In genomic region chr16:56781565-56781964, GRCh38 we compare ENCODE assay signal across 1 cellular context.
TF ChIP-seq lines count a peak whose summit lies in the region.

No MANE protein-coding gene starts in this region.

TF ChIP-seq in GM23338, 12 proteins besides CTCF, POLR2A, EP300 and RAD21 (continued from another document):
- TF ChIP-seq ZNF462 (CRISPR knock-in tag; IDR thresholded peaks at IDR 0.05) (no peak), EZH2phosphoT487 (IDR thresholded peaks at IDR 0.05; ENCODE audit: unreplicated experiment) (no peak), CREB1 (CRISPR knock-in tag; IDR thresholded peaks at IDR 0.05; ENCODE audit: low read depth) (no peak), NANOG (IDR thresholded peaks at IDR 0.05; ENCODE audit: borderline replicate concordance) (no peak), EZH2 (IDR thresholded peaks at IDR 0.05; ENCODE audit: low read depth, unreplicated experiment) (no peak), ZNF114 (CRISPR knock-in tag; IDR thresholded peaks at IDR 0.05) (no peak), JUNB (IDR thresholded peaks at IDR 0.05; ENCODE audit: unreplicated experiment) (no peak)
- TF ChIP-seq, protein P1, sequence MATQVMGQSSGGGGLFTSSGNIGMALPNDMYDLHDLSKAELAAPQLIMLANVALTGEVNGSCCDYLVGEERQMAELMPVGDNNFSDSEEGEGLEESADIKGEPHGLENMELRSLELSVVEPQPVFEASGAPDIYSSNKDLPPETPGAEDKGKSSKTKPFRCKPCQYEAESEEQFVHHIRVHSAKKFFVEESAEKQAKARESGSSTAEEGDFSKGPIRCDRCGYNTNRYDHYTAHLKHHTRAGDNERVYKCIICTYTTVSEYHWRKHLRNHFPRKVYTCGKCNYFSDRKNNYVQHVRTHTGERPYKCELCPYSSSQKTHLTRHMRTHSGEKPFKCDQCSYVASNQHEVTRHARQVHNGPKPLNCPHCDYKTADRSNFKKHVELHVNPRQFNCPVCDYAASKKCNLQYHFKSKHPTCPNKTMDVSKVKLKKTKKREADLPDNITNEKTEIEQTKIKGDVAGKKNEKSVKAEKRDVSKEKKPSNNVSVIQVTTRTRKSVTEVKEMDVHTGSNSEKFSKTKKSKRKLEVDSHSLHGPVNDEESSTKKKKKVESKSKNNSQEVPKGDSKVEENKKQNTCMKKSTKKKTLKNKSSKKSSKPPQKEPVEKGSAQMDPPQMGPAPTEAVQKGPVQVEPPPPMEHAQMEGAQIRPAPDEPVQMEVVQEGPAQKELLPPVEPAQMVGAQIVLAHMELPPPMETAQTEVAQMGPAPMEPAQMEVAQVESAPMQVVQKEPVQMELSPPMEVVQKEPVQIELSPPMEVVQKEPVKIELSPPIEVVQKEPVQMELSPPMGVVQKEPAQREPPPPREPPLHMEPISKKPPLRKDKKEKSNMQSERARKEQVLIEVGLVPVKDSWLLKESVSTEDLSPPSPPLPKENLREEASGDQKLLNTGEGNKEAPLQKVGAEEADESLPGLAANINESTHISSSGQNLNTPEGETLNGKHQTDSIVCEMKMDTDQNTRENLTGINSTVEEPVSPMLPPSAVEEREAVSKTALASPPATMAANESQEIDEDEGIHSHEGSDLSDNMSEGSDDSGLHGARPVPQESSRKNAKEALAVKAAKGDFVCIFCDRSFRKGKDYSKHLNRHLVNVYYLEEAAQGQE (IDR thresholded peaks at IDR 0.05; ENCODE audit: unreplicated experiment): no peak
- TF ChIP-seq, protein P2, sequence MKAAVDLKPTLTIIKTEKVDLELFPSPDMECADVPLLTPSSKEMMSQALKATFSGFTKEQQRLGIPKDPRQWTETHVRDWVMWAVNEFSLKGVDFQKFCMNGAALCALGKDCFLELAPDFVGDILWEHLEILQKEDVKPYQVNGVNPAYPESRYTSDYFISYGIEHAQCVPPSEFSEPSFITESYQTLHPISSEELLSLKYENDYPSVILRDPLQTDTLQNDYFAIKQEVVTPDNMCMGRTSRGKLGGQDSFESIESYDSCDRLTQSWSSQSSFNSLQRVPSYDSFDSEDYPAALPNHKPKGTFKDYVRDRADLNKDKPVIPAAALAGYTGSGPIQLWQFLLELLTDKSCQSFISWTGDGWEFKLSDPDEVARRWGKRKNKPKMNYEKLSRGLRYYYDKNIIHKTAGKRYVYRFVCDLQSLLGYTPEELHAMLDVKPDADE (IDR thresholded peaks at IDR 0.05): no peak
